17 cellular contexts compared by ENCODE assay signal in genomic region chr2:38260469-38260868, GRCh38.
DNase-seq lines count a peak whose midpoint lies in the region; ATAC-seq, FAIRE-seq and TF ChIP-seq lines count a peak whose summit lies in the region.
"Had no signal": no experiment of that assay in that cellular context is flagged by ENCODE, and none has a peak within 500 bp of the region (broad histone marks: within the 10 kb centered on the region; RNA-seq: fewer than 3 reads in every experiment).

No MANE protein-coding gene starts in this region.

- H3K36me3 Mint-ChIP-seq in CD4-positive, alpha-beta T cell (ENCODE audit: low read depth): no peaks in the 10 kb centered on the region

- H4K8ac ChIP-seq in neuronal stem cell (ENCODE audit: low read depth, low read length): no peak overlapping the region

- no peaks in the 10 kb centered on the region for H3K79me1 ChIP-seq in neuronal stem cell (ENCODE audit: low read depth, low read length)

- H2BK15ac ChIP-seq in neuronal stem cell (ENCODE audit: low read length): no peak overlapping the region

- H4K91ac ChIP-seq in neuronal stem cell (ENCODE audit: low read depth, low read length, poor library complexity): no peak overlapping the region

- CTCF ChIA-PET in CD4-positive, alpha-beta T cell (lab: Charles Lee): no interaction called here

- H3K4me3 Mint-ChIP-seq in CD4-positive, alpha-beta T cell: peak overlapping the region; percentile 58
- H3K4me3 Mint-ChIP-seq: activated T-helper 1 cell treated with anti-CD3 and anti-CD28 coated beads, Interleukin-12 subunit alpha, Interleukin-12 subunit beta, Interleukin-2, Interleukin-4 antibody, amounts not matched to agents 30 ng/mL and 10 ng/mL and 1 ng/mL, durations not matched to agents 14 hours and 24 hours and 36 hours had no signal

- no peak overlapping the region for H3K9ac ChIP-seq in neuronal stem cell (ENCODE audit: low read depth, low read length, poor library complexity)

- peak overlapping the region; percentile 38 for H3K14ac ChIP-seq in neuronal stem cell (ENCODE audit: low read length)

- no peaks in the 10 kb centered on the region for H3K9me3 ChIP-seq in CD4-positive, alpha-beta T cell (ENCODE audit: control insufficient read depth, low read length)
- peaks cover 0 to 2% of the 10 kb centered on the region in 2 donors for H3K9me3 ChIP-seq in neuronal stem cell (replicated peaks in 1 of 2; ENCODE audit: control insufficient read depth in 2 of 2, insufficient read depth in 1 of 2, low read depth in 1 of 2, low read length in 2 of 2)
- H3K9me3 ChIP-seq: body of pancreas, Caco-2, thyroid gland had no signal

- no peak for FAIRE-seq in D721Med (lab: Jason Lieb, UNC)
- FAIRE-seq: frontal cortex, H1, HTR-8/SVneo had no signal

- H2BK5ac ChIP-seq in neuronal stem cell (ENCODE audit: low read length): no peak overlapping the region

- H3K4ac ChIP-seq in neuronal stem cell (ENCODE audit: low read length): no peak overlapping the region

- no peak overlapping the region for H2BK12ac ChIP-seq in neuronal stem cell (ENCODE audit: low read length)

- H2BK120ac ChIP-seq in neuronal stem cell (ENCODE audit: low read depth, low read length): no peak overlapping the region

- peaks cover 13% of the 10 kb centered on the region for H3K27me3 Mint-ChIP-seq in CD4-positive, alpha-beta T cell

- H3K27me3 ChIP-seq in CD4-positive, alpha-beta T cell (ENCODE audit: control insufficient read depth, insufficient read depth, low read length): no peaks in the 10 kb centered on the region
- H3K27me3 ChIP-seq in neuronal stem cell (ENCODE audit: control insufficient read depth in 3 of 3, insufficient read depth in 3 of 3, low read depth in 1 of 3, low read length in 3 of 3): peaks cover 0 to 13% (median 0%) of the 10 kb centered on the region in 3 experiments
- H3K27me3 ChIP-seq: body of pancreas, thyroid gland had no signal

- TF ChIP-seq CTCF in CD4-positive, alpha-beta T cell (IDR thresholded peaks at IDR 0.05): no peak
- TF ChIP-seq CTCF in GM12864 (IDR thresholded peaks at IDR 0.05; ENCODE audit: low read depth, low read length, missing control alignments) (peak; percentile 14), D721Med (IDR thresholded peaks at IDR 0.05; ENCODE audit: insufficient read depth, missing control alignments) (no peak)

- peaks cover 2 to 4% of the 10 kb centered on the region in 2 donors for H3K4me1 ChIP-seq in neuronal stem cell (ENCODE audit: control insufficient read depth in 2 of 2, insufficient read depth in 1 of 2, low read depth in 1 of 2, low read length in 2 of 2)
- H3K4me1 ChIP-seq: body of pancreas, Caco-2 had no signal

- POLR2A ChIA-PET in CD4-positive, alpha-beta T cell (lab: Charles Lee): no interaction called here

- intact Hi-C loops in CD4-positive, alpha-beta T cell (cut with DNase I, micrococcal nuclease): no loop called here

- no peaks in the 10 kb centered on the region for H3K9me3 Mint-ChIP-seq in CD4-positive, alpha-beta T cell
- H3K9me3 Mint-ChIP-seq: activated T-helper 1 cell treated with anti-CD3 and anti-CD28 coated beads, Interleukin-12 subunit alpha, Interleukin-12 subunit beta, Interleukin-2, Interleukin-4 antibody, amounts not matched to agents 30 ng/mL and 10 ng/mL and 1 ng/mL, durations not matched to agents 14 hours and 24 hours and 36 hours had no signal

- no peak overlapping the region for H3K27ac Mint-ChIP-seq in CD4-positive, alpha-beta T cell

- H3K18ac ChIP-seq in neuronal stem cell (ENCODE audit: low read length): no peak overlapping the region

- DNase-seq in CD4-positive, alpha-beta T cell: no peak
- DNase-seq in GM12864 (ENCODE audit: low read depth): peak; percentile 16
- DNase-seq in RPMI7951 (ENCODE audit: low read depth): peak; percentile 57
- DNase-seq in neuronal stem cell (ENCODE audit: low spot score): no peak
- no peak for DNase-seq in D721Med (ENCODE audit: insufficient read length, low spot score)
- DNase-seq in HUDEP-2 (lab: John Stamatoyannopoulos, UW; ENCODE audit: unreplicated experiment in 76 of 76): no peak
- DNase-seq: body of pancreas; effector memory CD4-positive, alpha-beta T cell; NCI-H524 treated with DMSO at 0.1 percent for 48 hours; thyroid gland had no signal

- H3K23ac ChIP-seq in neuronal stem cell (ENCODE audit: low read depth, low read length, poor library complexity): no peak overlapping the region

- WGBS in neuronal stem cell (ENCODE audit: extremely low coverage in 2 of 2, insufficient read length in 2 of 2, insufficient replicate concordance in 1 of 2), 2 donors: no CpG with 5 or more reads among the region's 11 CpGs

- H3K4me3 ChIP-seq in GM12864 (ENCODE audit: low read depth, low read length): no peak overlapping the region
- no peak overlapping the region for H3K4me3 ChIP-seq in neuronal stem cell (ENCODE audit: low read length in 2 of 2)
- H3K4me3 ChIP-seq: body of pancreas, thyroid gland had no signal

- no peak overlapping the region for H3K27ac ChIP-seq in CD4-positive, alpha-beta T cell (ENCODE audit: low read depth, low read length)
- H3K27ac ChIP-seq in neuronal stem cell (replicated peaks; ENCODE audit: low read length): no peak overlapping the region
- H3K27ac ChIP-seq: body of pancreas, thyroid gland had no signal

- ATAC-seq in CD4-positive, alpha-beta T cell (ENCODE audit: poor library complexity): no peak
- no peak for ATAC-seq in GM19452 (IDR thresholded peaks at IDR 0.05; ENCODE audit: unreplicated experiment)
- ATAC-seq: body of pancreas, Right ventricle myocardium inferior had no signal

- no peaks in the 10 kb centered on the region for H3K36me3 ChIP-seq in neuronal stem cell (replicated peaks in 1 of 2; ENCODE audit: control insufficient read depth in 2 of 2, insufficient read depth in 2 of 2, low read length in 2 of 2)
- H3K36me3 ChIP-seq: thyroid gland had no signal

- no peak overlapping the region for H2AK5ac ChIP-seq in neuronal stem cell (ENCODE audit: low read depth, low read length)

- peaks cover 5% of the 10 kb centered on the region for H3K4me1 Mint-ChIP-seq in CD4-positive, alpha-beta T cell (ENCODE audit: low read depth)

- no peak overlapping the region for H3K4me2 ChIP-seq in neuronal stem cell (ENCODE audit: insufficient read depth, low read length, poor library complexity, severe bottlenecking)

- peak overlapping the region; percentile 3 for H2AFZ ChIP-seq in neuronal stem cell (ENCODE audit: low read length)

Comparison
In these comparisons a context has a peak if more than half of its experiments do, and no peak if none do; other contexts are left out.
1. DNase-seq: peak in GM12864 (single experiment) and RPMI7951 (single experiment); none in CD4-positive, alpha-beta T cell (0 of 10), neuronal stem cell (single experiment), D721Med (single experiment) and HUDEP-2 (0 of 76).